Comparison of ENCODE assay signal across 1 cellular context in the genomic region with DNA sequence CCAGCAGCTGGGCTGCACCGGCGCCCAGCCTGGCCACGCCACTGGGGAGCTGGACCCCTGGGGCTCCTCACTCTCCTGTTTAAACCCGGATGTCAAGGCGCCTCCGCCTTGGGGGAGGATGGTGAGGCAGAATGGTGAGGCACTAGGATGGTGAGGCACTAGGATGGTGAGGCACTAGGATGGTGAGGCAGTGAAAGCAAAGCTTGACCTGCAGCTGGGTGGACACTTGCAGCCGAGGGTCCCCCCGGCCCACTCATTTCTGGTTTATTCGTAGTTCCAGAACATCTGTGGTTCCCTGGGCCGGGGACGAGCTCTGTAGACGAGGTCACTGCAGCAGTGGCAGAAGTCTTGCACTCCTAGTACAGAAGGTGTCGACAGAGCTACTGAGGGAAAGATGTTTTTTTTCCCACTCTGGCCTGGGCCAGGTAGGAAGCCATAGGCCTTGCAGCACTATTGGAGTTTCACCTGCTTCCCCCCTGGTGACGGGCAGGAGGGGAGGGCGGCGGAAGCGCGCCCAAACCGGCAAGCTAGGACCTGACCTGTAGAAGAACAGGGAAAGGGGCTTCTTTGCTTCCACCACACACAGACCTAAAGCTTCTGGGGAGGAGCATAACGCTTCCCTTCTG.
A peak's percentile ranks its signal among the peaks of the same experiment; 100 is the strongest.
TF ChIP-seq lines count a peak whose summit lies in the region.

No MANE protein-coding gene starts in this region.

TF ChIP-seq in H1, 55 proteins besides CTCF, POLR2A, EP300 and RAD21:
- TF ChIP-seq CBX8 (IDR thresholded peaks at IDR 0.05; ENCODE audit: borderline replicate concordance, low read depth, low read length) (no peak), EZH2 (IDR thresholded peaks at IDR 0.05; ENCODE audit: low read depth, low read length, severe bottlenecking) (peak; percentile 16), RNF2 (IDR thresholded peaks at IDR 0.05; ENCODE audit: borderline replicate concordance, low read depth, low read length, missing control alignments, poor library complexity, severe bottlenecking) (peak; percentile 8), SUZ12 (IDR thresholded peaks at IDR 0.05; ENCODE audit: low read length) (peak; percentile 72; the same call in 1 of the 2 replicates)
